Comparison of ENCODE assay signal across 12 cellular contexts in the genomic region with DNA sequence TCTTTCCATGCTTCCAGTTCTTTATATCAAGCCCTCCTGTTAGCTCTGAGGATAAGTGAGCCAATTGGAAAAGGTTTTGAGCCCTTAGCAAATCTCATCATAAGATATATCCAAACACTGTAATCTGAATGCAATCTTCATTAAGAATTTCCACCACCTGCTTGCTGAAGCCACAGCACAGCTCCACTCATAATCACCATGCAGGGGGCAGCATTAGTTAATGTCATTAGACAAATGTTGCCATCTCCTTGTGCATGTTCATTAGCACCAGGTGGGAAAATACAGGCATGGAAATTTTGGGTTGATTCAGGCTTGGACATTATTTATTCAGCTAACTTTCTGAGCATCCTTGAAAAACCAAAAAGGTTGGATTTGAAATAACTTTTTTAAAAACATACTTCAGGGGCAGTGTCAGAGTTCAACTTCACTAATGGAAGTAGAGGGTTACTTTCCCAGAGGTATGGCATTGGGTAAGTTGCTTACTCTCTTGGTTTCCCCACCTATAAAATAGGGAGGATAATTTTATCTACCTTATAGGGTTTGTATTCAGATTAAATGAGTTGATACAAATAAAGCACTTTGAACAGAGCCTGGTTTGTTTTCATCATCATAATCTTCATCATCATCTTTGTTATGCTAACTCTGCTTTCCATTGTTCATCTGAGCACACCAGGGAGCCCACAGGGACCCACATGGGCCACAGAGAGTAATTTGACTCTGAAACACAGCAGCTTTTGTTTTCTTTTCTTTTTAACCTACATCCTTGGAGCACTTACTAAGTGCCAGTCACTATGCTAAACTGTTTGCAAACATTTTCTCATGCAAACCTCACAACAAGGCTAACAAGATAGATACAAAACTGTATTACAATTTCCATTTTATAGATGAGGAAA.
DNase-seq lines count a peak whose midpoint lies in the region; ATAC-seq and TF ChIP-seq lines count a peak whose summit lies in the region.
"Had no signal": no experiment of that assay in that cellular context is flagged by ENCODE, and none has a peak within 500 bp of the region (broad histone marks: within the 10 kb centered on the region; RNA-seq: fewer than 3 reads in every experiment).

No MANE protein-coding gene starts in this region.

- H3K9me3 ChIP-seq in HUES48 (ENCODE audit: control insufficient read depth, insufficient read depth, low read length): no peaks in the 10 kb centered on the region
- no peaks in the 10 kb centered on the region for H3K9me3 ChIP-seq in heart left ventricle
- H3K9me3 ChIP-seq: left ventricle myocardium inferior, sigmoid colon, stomach had no signal

- H3K27ac ChIP-seq in HUES48 (ENCODE audit: low read depth, low read length) (peak overlapping the region; percentile 97), foreskin keratinocyte (no peak overlapping the region), heart left ventricle (no peak overlapping the region)
- H3K27ac ChIP-seq: left ventricle myocardium inferior, sigmoid colon, stomach had no signal

- H3K4me3 ChIP-seq in HUES48 (ENCODE audit: low read depth, low read length) (no peak overlapping the region; the same call in 1 of the 2 replicates), heart left ventricle (no peak overlapping the region)
- H3K4me3 ChIP-seq: left ventricle myocardium inferior, sigmoid colon, stomach had no signal

- ATAC-seq in foreskin keratinocyte (no peak), GM19455 (IDR thresholded peaks at IDR 0.05; ENCODE audit: unreplicated experiment) (no peak), heart left ventricle (no peak), HG03571 (IDR thresholded peaks at IDR 0.05; ENCODE audit: unreplicated experiment) (no peak)

- no peak overlapping the region for H3K9ac ChIP-seq in HUES48 (ENCODE audit: low read depth, low read length)

- H3K4me1 ChIP-seq in HUES48 (ENCODE audit: control insufficient read depth, insufficient read depth, low read length) (peaks cover 33% of the 10 kb centered on the region), foreskin keratinocyte (no peaks in the 10 kb centered on the region), heart left ventricle (no peaks in the 10 kb centered on the region)
- H3K4me1 ChIP-seq: left ventricle myocardium inferior, stomach had no signal

- intact Hi-C loops in heart left ventricle (cut with DNase I): no loop called here

- H3K27me3 ChIP-seq in HUES48 (ENCODE audit: control insufficient read depth, insufficient read depth, low read length) (no peaks in the 10 kb centered on the region), foreskin keratinocyte (no peaks in the 10 kb centered on the region), heart left ventricle (no peaks in the 10 kb centered on the region)
- H3K27me3 ChIP-seq: sigmoid colon, stomach had no signal

- no peaks in the 10 kb centered on the region for H3K36me3 ChIP-seq in HUES48 (ENCODE audit: control insufficient read depth, insufficient read depth, low read length)
- no peaks in the 10 kb centered on the region for H3K36me3 ChIP-seq in heart left ventricle
- H3K36me3 ChIP-seq: left ventricle myocardium inferior, sigmoid colon, stomach had no signal

- DNase-seq in DMS 273 (lab: John Stamatoyannopoulos, UW; ENCODE audit: unreplicated experiment): peak; percentile 67
- DNase-seq in NCI-H82 treated with DMSO at 0.1 percent for 48 hours (lab: John Stamatoyannopoulos, UW; ENCODE audit: unreplicated experiment): peak; percentile 96
- DNase-seq in foreskin keratinocyte: no peak
- no peak for DNase-seq in activated CD4-positive, alpha-beta T cell treated with anti-CD3 and anti-CD28 coated beads, Interleukin-2, amount 50 U/mL, for 4 hours
- no peak for DNase-seq in heart left ventricle
- DNase-seq: aorta, left ventricle myocardium inferior, sigmoid colon, stomach had no signal

- no peak for TF ChIP-seq POLR2A in heart left ventricle (IDR thresholded peaks at IDR 0.05)

- peak; percentile 40 for TF ChIP-seq CTCF in foreskin keratinocyte (conservative IDR thresholded peaks at IDR 0.05)
- TF ChIP-seq CTCF in heart left ventricle (IDR thresholded peaks at IDR 0.05): peak in 2 of 12 donors; percentile 14 to 30

Comparison
In these comparisons a context has a peak if more than half of its experiments do, and no peak if none do; other contexts are left out.
1. DNase-seq: peak in DMS 273 (single experiment) and NCI-H82 treated with DMSO at 0.1 percent for 48 hours (single experiment); none in foreskin keratinocyte (0 of 2), activated CD4-positive, alpha-beta T cell treated with anti-CD3 and anti-CD28 coated beads, Interleukin-2, amount 50 U/mL, for 4 hours (0 of 2) and heart left ventricle (0 of 5).